In genomic region chr5:80069918-80070318, GRCh38 we compare ENCODE assay signal across 1 cellular context.
TF ChIP-seq lines count a peak whose summit lies in the region.

No MANE protein-coding gene starts in this region.

TF ChIP-seq in GM23338, 12 proteins besides CTCF, POLR2A, EP300 and RAD21 (continued from another document):
- TF ChIP-seq ZNF462 (CRISPR knock-in tag; IDR thresholded peaks at IDR 0.05), result no peak
- no peak for TF ChIP-seq ZNF331 (CRISPR knock-in tag; IDR thresholded peaks at IDR 0.05; ENCODE audit: low read depth)
- no peak for TF ChIP-seq JUNB (IDR thresholded peaks at IDR 0.05; ENCODE audit: unreplicated experiment)
